Comparison of ENCODE assay signal across 11 cellular contexts in the genomic region with DNA sequence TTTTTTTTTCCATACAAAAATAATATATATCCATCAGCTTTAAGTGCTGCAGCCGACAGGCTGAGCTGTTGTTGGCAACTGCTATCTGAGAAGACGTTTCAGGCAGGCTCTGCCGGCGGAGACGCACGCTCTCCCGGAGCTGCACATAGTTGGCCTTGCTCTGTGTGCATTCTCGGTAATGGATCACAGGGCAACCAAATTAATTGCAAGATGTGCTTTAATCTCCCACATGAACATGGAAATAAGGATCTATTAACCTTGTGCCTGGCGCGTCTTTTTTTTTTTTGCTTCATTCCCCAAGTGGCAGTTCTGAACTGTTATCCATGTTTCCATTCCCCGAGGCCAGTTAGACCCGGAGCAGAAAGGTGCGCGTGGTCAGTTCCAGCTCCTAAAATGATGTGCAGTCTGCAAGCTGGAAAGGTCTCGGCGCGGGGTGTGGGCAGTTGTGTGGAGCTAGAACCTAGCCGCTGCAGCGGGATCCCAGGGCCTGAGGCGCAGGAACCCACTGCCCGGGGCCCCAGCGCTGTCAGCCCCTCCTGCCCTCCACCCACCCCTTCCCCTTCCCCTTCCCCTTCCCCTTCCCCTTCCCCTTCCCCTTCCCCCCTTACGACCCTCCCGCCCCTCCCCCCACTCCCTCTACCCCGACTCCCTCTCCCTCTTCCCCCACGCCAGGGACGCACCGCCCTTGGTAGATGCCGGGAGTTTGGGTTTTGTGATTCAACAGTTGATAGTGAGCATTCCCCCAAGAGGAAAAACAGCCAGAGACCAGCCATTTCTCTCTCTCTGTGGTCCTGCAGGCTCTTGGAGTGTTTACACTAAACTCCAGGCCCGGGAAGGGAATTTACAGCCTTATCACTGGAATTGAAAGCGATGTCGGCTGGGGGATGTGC.
DNase-seq lines count a peak whose midpoint lies in the region; ATAC-seq and TF ChIP-seq lines count a peak whose summit lies in the region.
"Had no signal": no experiment of that assay in that cellular context is flagged by ENCODE, and none has a peak within 500 bp of the region (broad histone marks: within the 10 kb centered on the region; RNA-seq: fewer than 3 reads in every experiment).

No MANE protein-coding gene starts in this region.

- in situ Hi-C loops in GM13976 (cut with MboI; ENCODE audit: low sequenced_read_pairs, unreplicated experiment): no loop called here

- H3K27ac ChIP-seq in foreskin keratinocyte: no peak overlapping the region

- H3K4me1 Mint-ChIP-seq in neural crest cell: peaks cover 10% of the 10 kb centered on the region
- H3K4me1 Mint-ChIP-seq: activated T-helper 17 cell treated with anti-CD3 and anti-CD28 coated beads, Interleukin-2, amount 50 U/mL, for 72 hours had no signal

- no peaks in the 10 kb centered on the region for H3K36me3 Mint-ChIP-seq in neural crest cell (ENCODE audit: low read depth)
- H3K36me3 Mint-ChIP-seq: T-cell had no signal

- H3K9me3 Mint-ChIP-seq in neural crest cell: no peaks in the 10 kb centered on the region
- H3K9me3 Mint-ChIP-seq: activated T-helper 17 cell treated with anti-CD3 and anti-CD28 coated beads, Interleukin-2, amount 50 U/mL, for 72 hours; T-cell had no signal

- H3K4me3 Mint-ChIP-seq in neural crest cell: peak overlapping the region; percentile 91
- H3K4me3 Mint-ChIP-seq: activated T-helper 17 cell treated with anti-CD3 and anti-CD28 coated beads, Interleukin-2, amount 50 U/mL, for 72 hours; T-cell had no signal

- peak overlapping the region; percentile 1; the same call in 1 of the 2 replicates for H3K4me3 ChIP-seq in AG10803 (ENCODE audit: low read length)

- ATAC-seq in foreskin keratinocyte (peak; percentile 28), GM19395 (IDR thresholded peaks at IDR 0.05; ENCODE audit: unreplicated experiment) (no peak)
- ATAC-seq: activated T-helper 17 cell treated with anti-CD3 and anti-CD28 coated beads, Interleukin-2, amount 50 U/mL, for 72 hours; T-cell had no signal

- peaks cover 50% of the 10 kb centered on the region for H3K27me3 ChIP-seq in foreskin keratinocyte

- no peaks in the 10 kb centered on the region for H3K4me1 ChIP-seq in foreskin keratinocyte

- TF ChIP-seq CTCF in AG10803 (conservative IDR thresholded peaks at IDR 0.05; ENCODE audit: low read length) (no peak), foreskin keratinocyte (conservative IDR thresholded peaks at IDR 0.05) (no peak), neural crest cell (conservative IDR thresholded peaks at IDR 0.05) (no peak), GM13976 (IDR thresholded peaks at IDR 0.05; ENCODE audit: borderline replicate concordance, control extremely low read depth, extremely low read depth, insufficient read depth, missing control alignments) (no peak)

- H3K27me3 Mint-ChIP-seq in neural crest cell (ENCODE audit: low read depth): peaks cover 49% of the 10 kb centered on the region

- H3K27ac Mint-ChIP-seq in neural crest cell (ENCODE audit: unreplicated experiment): peak overlapping the region; percentile 93
- H3K27ac Mint-ChIP-seq: activated T-helper 17 cell treated with anti-CD3 and anti-CD28 coated beads, Interleukin-2, amount 50 U/mL, for 72 hours had no signal

- DNase-seq in AG10803 (ENCODE audit: low read depth): peak; percentile 10
- DNase-seq in NCI-H524 treated with DMSO at 0.1 percent for 48 hours (lab: John Stamatoyannopoulos, UW): peak; percentile 1
- DNase-seq in foreskin keratinocyte: no peak
- peak; percentile 13 for DNase-seq in neural crest cell (ENCODE audit: low read depth, low spot score)
- DNase-seq in GM13976 (ENCODE audit: low spot score): no peak
- no peak for DNase-seq in amniotic stem cell (lab: John Stamatoyannopoulos, UW)
- DNase-seq in NCI-H2196 (lab: John Stamatoyannopoulos, UW; ENCODE audit: unreplicated experiment): no peak
- DNase-seq: NCI-H1048, T-cell had no signal

Comparison
In these comparisons a context has a peak if more than half of its experiments do, and no peak if none do; other contexts are left out.
1. DNase-seq: peak in AG10803 (single experiment), NCI-H524 treated with DMSO at 0.1 percent for 48 hours (single experiment) and neural crest cell (single experiment); none in foreskin keratinocyte (0 of 2), GM13976 (single experiment), amniotic stem cell (single experiment) and NCI-H2196 (single experiment).